ENCODE assay signal across 12 cellular contexts in genomic region chr17:62366191-62366590, GRCh38. TPM values are rescaled to one million over a fixed set of nuclear protein-coding genes. Genes with fewer than 3 reads are reported as not detected.
"Had no signal": no experiment of that assay in that cellular context is flagged by ENCODE, and none has a peak within 500 bp of the region (broad histone marks: within the 10 kb centered on the region; RNA-seq: fewer than 3 reads in every experiment).

No MANE protein-coding gene starts in this region.

- H2AFZ ChIP-seq: GM23248, GM23338 had no signal

- H3K9me3 ChIP-seq: HAP-1 had no signal

- H3K4me3 ChIP-seq: GM23248, GM23338, HAP-1 had no signal

- H3K9ac ChIP-seq: GM23248 had no signal

- H3K4me2 ChIP-seq: GM23338 had no signal

- H3K36me3 ChIP-seq: HAP-1 had no signal

- H3K27ac ChIP-seq: GM23248 had no signal

- DNase-seq: GM23248, GOT3, H7, H9, HCEC 1CT, HFFc6 had no signal

- H3K4me1 ChIP-seq: HAP-1 had no signal

- FAIRE-seq: H1, H54 had no signal

- ATAC-seq: GM23338, HCT116 had no signal

RNA-seq across cellular contexts. Expression of gene EFCAB3, which starts 14.2 kb away (rescaled TPM):
- total RNA-seq: GM23248, GM23338, H1, H4, H7, H9, HFFc6 had no signal
- polyA plus RNA-seq: GM23248, GM23338, H1 had no signal
